8 cellular contexts compared by ENCODE assay signal in the genomic region with DNA sequence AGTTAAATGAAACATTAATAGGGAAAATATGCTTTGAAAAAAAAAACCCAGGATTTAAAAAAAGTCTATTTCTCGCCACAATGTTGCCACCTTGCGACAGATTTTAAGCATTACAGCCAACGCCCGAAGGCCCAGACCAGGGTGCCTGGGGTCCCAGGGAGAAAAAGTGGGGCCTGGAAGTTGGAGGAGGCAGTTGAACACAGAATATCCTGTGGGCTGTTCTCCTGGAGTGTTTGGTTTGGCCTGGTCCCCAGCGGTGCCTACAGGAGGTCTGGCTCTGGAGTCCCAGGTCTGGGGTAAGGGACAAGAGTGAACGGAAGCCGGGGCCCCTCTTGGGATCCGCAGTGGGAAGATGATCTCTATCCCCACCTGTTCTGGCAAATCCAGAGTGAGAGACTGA. TPM values are rescaled to one million over a fixed set of nuclear protein-coding genes. Genes with fewer than 3 reads are reported as not detected.
DNase-seq lines count a peak whose midpoint lies in the region; ATAC-seq and TF ChIP-seq lines count a peak whose summit lies in the region.

No MANE protein-coding gene starts in this region.

- peaks cover 46 to 65% (median 60%) of the 10 kb centered on the region in 4 donors for H3K4me1 ChIP-seq in upper lobe of left lung

- no peak overlapping the region for H3K4me3 ChIP-seq in choroid plexus epithelial cell (ENCODE audit: low read depth, low read length)
- H3K4me3 ChIP-seq in upper lobe of left lung = peak overlapping the region in 3 of 4 donors; percentile 33 to 53 (median 45)

- no peaks in the 10 kb centered on the region for H3K9me3 ChIP-seq in upper lobe of left lung

- no peak for TF ChIP-seq EP300 in upper lobe of left lung (IDR thresholded peaks at IDR 0.05)

- no peak for ATAC-seq in upper lobe of left lung (ENCODE audit: low FRiP score in 2 of 2)

- H3K27me3 ChIP-seq in upper lobe of left lung = peaks cover 2 to 44% (median 29%) of the 10 kb centered on the region in 4 donors

- TF ChIP-seq CTCF in choroid plexus epithelial cell (conservative IDR thresholded peaks at IDR 0.05; ENCODE audit: low read depth, low read length) = peak; percentile 77
- peak; percentile 46 to 88 (median 59) for TF ChIP-seq CTCF in upper lobe of left lung (IDR thresholded peaks at IDR 0.05)

- DNase-seq in COR-L47 (lab: John Stamatoyannopoulos, UW) = peak; percentile 46
- DNase-seq in HuH-7.5 (ENCODE audit: low spot score) = peak; percentile 90
- DNase-seq in T1000 (lab: John Stamatoyannopoulos, UW) = peak; percentile 13
- DNase-seq in choroid plexus epithelial cell (ENCODE audit: low read depth) = peak; percentile 58
- peak; percentile 50 for DNase-seq in mucosa of gallbladder (ENCODE audit: low spot score)
- no peak for DNase-seq in upper lobe of left lung
- no peak for DNase-seq in islet precursor cell
- DNase-seq in DMS153 treated with DMSO at 0.1 percent for 48 hours (lab: John Stamatoyannopoulos, UW; ENCODE audit: unreplicated experiment) = no peak

- H3K27ac ChIP-seq in upper lobe of left lung = no peak overlapping the region

- TF ChIP-seq POLR2A in upper lobe of left lung (IDR thresholded peaks at IDR 0.05) = no peak

- 29 to 34% methylated on average over 7 to 8 of the region's 8 CpGs for WGBS in upper lobe of left lung, 2 donors

- H3K36me3 ChIP-seq in upper lobe of left lung = no peaks in the 10 kb centered on the region

RNA-seq across cellular contexts. Expression of a gene that starts 3.4 kb away (rescaled TPM):
- total RNA-seq in mucosa of gallbladder (not detected), upper lobe of left lung (not detected)

RNA-seq across cellular contexts. Expression of a gene that starts 11.2 kb away (rescaled TPM):
- total RNA-seq in mucosa of gallbladder (0.43 TPM), upper lobe of left lung (1 to 10 TPM in 2 of 6 donors, under 1 TPM in 4; 0.44 to 4.2 (median 0.63) TPM)

Comparison
In these comparisons a context has a peak if more than half of its experiments do, and no peak if none do; other contexts are left out.
1. DNase-seq: peak in COR-L47 (single experiment), HuH-7.5 (single experiment), T1000 (single experiment), choroid plexus epithelial cell (single experiment) and mucosa of gallbladder (single experiment); none in upper lobe of left lung (0 of 2), islet precursor cell (single experiment) and DMS153 treated with DMSO at 0.1 percent for 48 hours (single experiment).